1 cellular context compared by ENCODE assay signal in genomic region chr6:47521966-47522365, GRCh38.
TF ChIP-seq lines count a peak whose summit lies in the region.

No MANE protein-coding gene starts in this region.

TF ChIP-seq in GM23338, 12 proteins besides CTCF, POLR2A, EP300 and RAD21 (continued from another document):
- no peak for TF ChIP-seq ZNF462 (CRISPR knock-in tag; IDR thresholded peaks at IDR 0.05)
- TF ChIP-seq EZH2 (IDR thresholded peaks at IDR 0.05; ENCODE audit: low read depth, unreplicated experiment), result no peak
- no peak for TF ChIP-seq NANOG (IDR thresholded peaks at IDR 0.05; ENCODE audit: borderline replicate concordance)
- TF ChIP-seq EZH2phosphoT487 (IDR thresholded peaks at IDR 0.05; ENCODE audit: unreplicated experiment), result no peak
- TF ChIP-seq POLR2AphosphoS5 (IDR thresholded peaks at IDR 0.05; ENCODE audit: low read depth), result no peak
- no peak for TF ChIP-seq CREB1 (CRISPR knock-in tag; IDR thresholded peaks at IDR 0.05; ENCODE audit: low read depth)
- no peak for TF ChIP-seq JUNB (IDR thresholded peaks at IDR 0.05; ENCODE audit: unreplicated experiment)
TF ChIP-seq in GM23338: peak in this region for 0.
